In genomic region chr6:40380271-40380670, GRCh38 we compare ENCODE assay signal across 24 cellular contexts.
DNase-seq lines count a peak whose midpoint lies in the region; ATAC-seq, FAIRE-seq and TF ChIP-seq lines count a peak whose summit lies in the region.
"Had no signal": no experiment of that assay in that cellular context is flagged by ENCODE, and none has a peak within 500 bp of the region (broad histone marks: within the 10 kb centered on the region; RNA-seq: fewer than 3 reads in every experiment).

No MANE protein-coding gene starts in this region.

- H3K4me2 ChIP-seq in K562 (ENCODE audit: insufficient read depth, low read length) = peak overlapping the region; percentile 7; the same call in 1 of the 2 replicates
- H3K4me2 ChIP-seq: BLaER1 treated with 17β-estradiol and CSF1 and Interleukin-3, amounts not matched to agents 10 nM and 100 nM; GM23338 had no signal

- H2AFZ ChIP-seq in K562 (ENCODE audit: low read depth, low read length) = 0 out of 2 replicates have a peak overlapping the region, but pooled peaks have one; percentile 23
- H2AFZ ChIP-seq: GM23338 had no signal

- TF ChIP-seq CTCF in K562 (IDR thresholded peaks at IDR 0.05 in 2 of 3, conservative IDR thresholded peaks at IDR 0.05 in 1 of 3; ENCODE audit: insufficient read depth in 2 of 3, low read depth in 1 of 3, low read length in 3 of 3) (no peak), spleen (IDR thresholded peaks at IDR 0.05 in 8 of 11, conservative IDR thresholded peaks at IDR 0.05 in 3 of 11) (no peak)

- H3K27ac ChIP-seq in K562 (ENCODE audit: extremely low read depth, low read depth, low read length) (no peak overlapping the region), spleen (peak overlapping the region in 5 of 8 donors; percentile 5 to 51 (median 21))
- H3K27ac ChIP-seq: 22Rv1; BLaER1 treated with 17β-estradiol and CSF1 and Interleukin-3, amounts not matched to agents 10 nM and 100 nM had no signal

- no peaks in the 10 kb centered on the region for H3K36me3 ChIP-seq in K562 (ENCODE audit: control insufficient read depth, insufficient read depth, low read length)
- H3K36me3 ChIP-seq in spleen = no peaks in the 10 kb centered on the region
- H3K36me3 ChIP-seq: BE2C; BLaER1 treated with 17β-estradiol and CSF1 and Interleukin-3, amounts not matched to agents 10 nM and 100 nM had no signal

- H4K20me1 ChIP-seq in K562 (replicated peaks; ENCODE audit: control insufficient read depth, insufficient read depth, low read length) = no peaks in the 10 kb centered on the region
- H4K20me1 ChIP-seq: BLaER1 treated with 17β-estradiol and CSF1 and Interleukin-3, amounts not matched to agents 10 nM and 100 nM had no signal

- H3K27me3 ChIP-seq in K562 (ENCODE audit: control insufficient read depth in 2 of 2, insufficient read depth in 2 of 2, low read length in 2 of 2) = no peaks in the 10 kb centered on the region
- H3K27me3 ChIP-seq in spleen (replicated peaks in 1 of 7) = no peaks in the 10 kb centered on the region
- H3K27me3 ChIP-seq: BE2C; BLaER1 treated with 17β-estradiol and CSF1 and Interleukin-3, amounts not matched to agents 10 nM and 100 nM had no signal

- H3K27me3 Mint-ChIP-seq in activated CD4-positive, alpha-beta T cell treated with anti-CD3 and anti-CD28 coated beads, Interleukin-2, amount 10 ng/mL, durations not matched to agents 24 days and 14 days = no peaks in the 10 kb centered on the region
- H3K27me3 Mint-ChIP-seq: CD4-positive, alpha-beta T cell had no signal

- H3K9ac ChIP-seq in K562 (ENCODE audit: insufficient read depth in 1 of 2, low read depth in 2 of 2, low read length in 2 of 2) = no peak overlapping the region
- H3K9ac ChIP-seq: BLaER1 treated with 17β-estradiol and CSF1 and Interleukin-3, amounts not matched to agents 10 nM and 100 nM had no signal

- ATAC-seq in K562 (no peak), GM19328 (IDR thresholded peaks at IDR 0.05; ENCODE audit: unreplicated experiment) (no peak)
- ATAC-seq: GM12878, GM23338, HCT116 had no signal

- CTCF ChIA-PET in K562 (lab: Yijun Ruan, JAX; ENCODE audit: low intra/inter-chr PET ratio) = no interaction called here

- H3K27ac Mint-ChIP-seq in activated CD4-positive, alpha-beta T cell treated with anti-CD3 and anti-CD28 coated beads, Interleukin-2, amount 10 ng/mL, durations not matched to agents 24 days and 14 days = no peak overlapping the region
- H3K27ac Mint-ChIP-seq: CD14-positive monocyte; CD4-positive, alpha-beta T cell; CD8-positive, alpha-beta memory T cell; GM23338; H9 had no signal

- H3K9me3 ChIP-seq in K562 (replicated peaks; ENCODE audit: control insufficient read depth, insufficient read depth, low read depth, low read length) (0 out of 2 replicates have a peak, but pooled peaks cover 6% of the 10 kb centered on the region), spleen (no peaks in the 10 kb centered on the region)
- H3K9me3 ChIP-seq: BE2C had no signal

- in situ Hi-C loops in K562 (cut with MboI) = no loop called here

- peaks cover 9% of the 10 kb centered on the region for H3K36me3 Mint-ChIP-seq in activated CD4-positive, alpha-beta T cell treated with anti-CD3 and anti-CD28 coated beads, Interleukin-2, amount 10 ng/mL, durations not matched to agents 24 days and 14 days (ENCODE audit: low read depth)
- H3K36me3 Mint-ChIP-seq: CD14-positive monocyte; CD8-positive, alpha-beta memory T cell had no signal

- no peak for TF ChIP-seq RAD21 in K562 (CRISPR knock-in tag; conservative IDR thresholded peaks at IDR 0.05 in 1 of 2, IDR thresholded peaks at IDR 0.05 in 1 of 2)

- H3K4me1 ChIP-seq in K562 (replicated peaks in 1 of 2; ENCODE audit: control insufficient read depth in 2 of 2, insufficient read depth in 2 of 2, low read length in 2 of 2) = peaks cover 7 to 27% of the 10 kb centered on the region in 2 experiments; a peak in 4 of 5 replicates
- H3K4me1 ChIP-seq in spleen = peaks cover 0 to 4% (median 0%) of the 10 kb centered on the region in 6 donors

- POLR2A ChIA-PET in K562 (lab: Yijun Ruan, JAX) = interaction anchor here (0.8 kb wide), 1 partner anchor 58 kb away, joined by 3 read pairs; no protein-coding TSS in a partner anchor

- WGBS in K562 (ENCODE audit: insufficient coverage, low coverage, missing lambda C conversion rate) = 9% methylated on average over 4 of the region's 4 CpGs
- 68 to 81% (median 77%) methylated on average over 4 of the region's 4 CpGs for WGBS in spleen, 5 donors

- intact Hi-C loops in activated CD4-positive, alpha-beta T cell treated with anti-CD3 and anti-CD28 coated beads, Interleukin-2, amount 10 ng/mL, durations not matched to agents 24 days and 14 days (cut with micrococcal nuclease) = no loop called here
- intact Hi-C loops in K562 (cut with micrococcal nuclease) (no loop called here), spleen (cut with DNase I; ENCODE audit: low total_unique reads) (no loop called here)

- TF ChIP-seq EP300 in K562 (IDR thresholded peaks at IDR 0.05; ENCODE audit: low read length) = no peak

- H3K9me3 Mint-ChIP-seq in activated CD4-positive, alpha-beta T cell treated with anti-CD3 and anti-CD28 coated beads, Interleukin-2, amount 10 ng/mL, durations not matched to agents 24 days and 14 days = peaks cover 25% of the 10 kb centered on the region
- H3K9me3 Mint-ChIP-seq: CD4-positive, alpha-beta T cell; CD8-positive, alpha-beta memory T cell; GM23338; H9 had no signal

- 0 out of 3 replicates have a peak, but pooled peaks cover 3% of the 10 kb centered on the region for H3K79me2 ChIP-seq in K562 (ENCODE audit: control insufficient read depth, insufficient read depth, low read length)

- peaks cover 24% of the 10 kb centered on the region for H3K4me1 Mint-ChIP-seq in activated CD4-positive, alpha-beta T cell treated with anti-CD3 and anti-CD28 coated beads, Interleukin-2, amount 10 ng/mL, durations not matched to agents 24 days and 14 days
- H3K4me1 Mint-ChIP-seq: CD14-positive monocyte; CD8-positive, alpha-beta memory T cell; GM23338; H9 had no signal

- H3K9me1 ChIP-seq in K562 (ENCODE audit: control insufficient read depth, insufficient read depth, low read length) = no peaks in the 10 kb centered on the region

- no TSS peak for BruUV-seq in K562 (replicated peaks; lab: Mats Ljungman, UMichigan)

- TF ChIP-seq POLR2A in K562 (conservative IDR thresholded peaks at IDR 0.05) (no peak), spleen (IDR thresholded peaks at IDR 0.05) (no peak)

- FAIRE-seq in K562 (lab: Jason Lieb, UNC) = no peak
- FAIRE-seq: A204.1, D721Med, GM12878, GM19239 had no signal

- DNase-seq in activated CD4-positive, alpha-beta T cell treated with anti-CD3 and anti-CD28 coated beads, Interleukin-2, amount 10 ng/mL, durations not matched to agents 24 days and 14 days = peak; percentile 46
- no peak for DNase-seq in activated CD4-positive, alpha-beta T cell treated with anti-CD3 and anti-CD28 coated beads, Interleukin-2, amount 50 U/mL, for 48 hours
- DNase-seq in K562 (ENCODE audit: extremely low read depth in 1 of 4, low spot score in 3 of 4) (no peak), iPS-NIHi7 (ENCODE audit: extremely low spot score) (peak; percentile 5), spleen (no peak), AML-193 (lab: John Stamatoyannopoulos, UW) (no peak)
- DNase-seq: BE2C; CD4-positive, alpha-beta T cell; CD8-positive, alpha-beta memory T cell; DMS 273 treated with DMSO at 0.1 percent for 48 hours; DMS79; EL; GDM1; H9 had no signal

- H3K4me3 ChIP-seq in K562 (no peak overlapping the region), spleen (no peak overlapping the region)
- H3K4me3 ChIP-seq: BLaER1 treated with 17β-estradiol and CSF1 and Interleukin-3, amounts not matched to agents 10 nM and 100 nM; GM12878; GM23338 had no signal

- no peak overlapping the region for H3K4me3 Mint-ChIP-seq in activated CD4-positive, alpha-beta T cell treated with anti-CD3 and anti-CD28 coated beads, Interleukin-2, amount 10 ng/mL, durations not matched to agents 24 days and 14 days
- H3K4me3 Mint-ChIP-seq: CD14-positive monocyte; CD4-positive, alpha-beta T cell; CD8-positive, alpha-beta memory T cell; GM23338; H9 had no signal

TF ChIP-seq in K562, 482 proteins besides CTCF, POLR2A, EP300 and RAD21:
- TF ChIP-seq VEZF1 (CRISPR knock-in tag; IDR thresholded peaks at IDR 0.05) (no peak), E2F6 (IDR thresholded peaks at IDR 0.05; ENCODE audit: borderline replicate concordance in 1 of 2, extremely low read depth in 1 of 2, insufficient read depth in 1 of 2, insufficient read length in 1 of 2, low read depth in 1 of 2, low read length in 1 of 2, poor library complexity in 1 of 2, severe bottlenecking in 1 of 2) (no peak), ZNF12 (CRISPR knock-in tag; IDR thresholded peaks at IDR 0.05) (no peak), PURB (CRISPR knock-in tag; IDR thresholded peaks at IDR 0.05; ENCODE audit: low read depth) (no peak), THAP7 (CRISPR knock-in tag; IDR thresholded peaks at IDR 0.05) (0 out of 2 replicates have a peak, but pooled peaks have one; percentile 30)

Comparison
In these comparisons a context has a peak if more than half of its experiments do, and no peak if none do; other contexts are left out.
1. DNase-seq: peak in activated CD4-positive, alpha-beta T cell treated with anti-CD3 and anti-CD28 coated beads, Interleukin-2, amount 10 ng/mL, durations not matched to agents 24 days and 14 days (single experiment) and iPS-NIHi7 (single experiment); none in activated CD4-positive, alpha-beta T cell treated with anti-CD3 and anti-CD28 coated beads, Interleukin-2, amount 50 U/mL, for 48 hours (0 of 2), K562 (0 of 4), spleen (single experiment) and AML-193 (0 of 2).